8 cellular contexts compared by ENCODE assay signal in genomic region chr12:112013601-112014402, GRCh38. TPM values are rescaled to one million over a fixed set of nuclear protein-coding genes. Genes with fewer than 3 reads are reported as not detected.
DNase-seq lines count a peak whose midpoint lies in the region; ATAC-seq, FAIRE-seq and TF ChIP-seq lines count a peak whose summit lies in the region.

No MANE protein-coding gene starts in this region.

- POLR2A ChIA-PET in T-cell (lab: Charles Lee), result interaction anchor here (0.5 to 2.4 kb wide), 11 partner anchors 9 to 172 kb away, joined by 3 to 13 read pairs (median 4); partner anchors contain the start of genes MAPKAPK5 (in 1 of the 2) and TRAFD1 (in 1 of the 2)

- H3K4me1 Mint-ChIP-seq in HFFc6 (ENCODE audit: low read depth) (peaks cover 50% of the 10 kb centered on the region), T-cell (peaks cover 65 to 76% (median 71%) of the 10 kb centered on the region in 3 donors)

- H3K27ac Mint-ChIP-seq in HFFc6 (peak overlapping the region; percentile 77), T-cell (peak overlapping the region; percentile 94 to 99)

- DNase-seq in Daoy (ENCODE audit: low read depth), result peak; percentile 83
- peak; percentile 35 for DNase-seq in HFFc6
- peak; percentile 74 for DNase-seq in NCI-H1105 (lab: John Stamatoyannopoulos, UW)
- DNase-seq in T-cell, result peak; percentile 39 to 78 (median 65)
- peak; percentile 17 to 54 for DNase-seq in hippocampal formation (lab: John Stamatoyannopoulos, UW)
- DNase-seq in retinal pigment epithelial cell (ENCODE audit: low read depth), result peak; percentile 62
- DNase-seq in GM19239 (ENCODE audit: insufficient read length, low spot score), result no peak

- ATAC-seq in T-cell (replicated peaks in 1 of 4), result peak; percentile 41 to 52 (median 44)

- no peak for FAIRE-seq in GM19239 (lab: Jason Lieb, UNC)

- H3K27me3 Mint-ChIP-seq in HFFc6 (ENCODE audit: insufficient read depth) (peaks cover 3% of the 10 kb centered on the region), T-cell (no peaks in the 10 kb centered on the region)

- H3K36me3 Mint-ChIP-seq in HFFc6 (ENCODE audit: low read depth), result peaks cover 32% of the 10 kb centered on the region
- H3K36me3 Mint-ChIP-seq in T-cell, result peaks cover 35% of the 10 kb centered on the region

- H3K27ac ChIP-seq in angular gyrus (ENCODE audit: low read depth, low read length), result peak overlapping the region; percentile 91

- H3K4me3 Mint-ChIP-seq in HFFc6, result peak overlapping the region; percentile 94
- H3K4me3 Mint-ChIP-seq in T-cell, result peak overlapping the region; percentile 89 to 95 (median 94)

- TF ChIP-seq CTCF in HFFc6 (IDR thresholded peaks at IDR 0.05) (peak; percentile 51), retinal pigment epithelial cell (conservative IDR thresholded peaks at IDR 0.05; ENCODE audit: low read depth, low read length) (no peak)

- CTCF ChIA-PET in T-cell (lab: Charles Lee), result interaction anchor here (0.6 to 2.4 kb wide), 27 partner anchors 8 to 562 kb away, joined by 3 to 60 read pairs (median 4); no protein-coding TSS in a partner anchor

- H3K4me3 ChIP-seq in retinal pigment epithelial cell (ENCODE audit: low read length), result peak overlapping the region; percentile 85

- H3K9me3 Mint-ChIP-seq in HFFc6 (no peaks in the 10 kb centered on the region), T-cell (peaks cover 0 to 7% (median 4%) of the 10 kb centered on the region in 3 donors)

RNA-seq across cellular contexts. Expression of gene ERP29, which starts 0.6 kb away (rescaled TPM):
- 49.8 and 54.2 TPM in 2 replicates for total RNA-seq in Daoy (2014; rRNA removed; shearing (Covaris generic))
- 10 to 100 TPM; 84.2 to 94.7 (median 88.4) TPM for total RNA-seq in HFFc6 (2021; fragmentation: NEBNext Ultra II Directional; extraction: Animal tissue kit (Norgen Biotek cat#: 25700))
- 100 to 1,000 TPM; 114 to 175 (median 158) TPM for total RNA-seq in T-cell

RNA-seq across cellular contexts. Expression of gene TMEM116, which starts 0.8 kb away (rescaled TPM):
- 8.9 and 10.3 TPM in 2 replicates for total RNA-seq in Daoy (2014; rRNA removed; shearing (Covaris generic))
- total RNA-seq in HFFc6 (2021; fragmentation: NEBNext Ultra II Directional; extraction: Animal tissue kit (Norgen Biotek cat#: 25700)), result 1 to 10 TPM; 3.9 to 5.5 (median 4.8) TPM
- total RNA-seq in T-cell, result 10 to 100 TPM; 16.0 to 27.2 (median 25.8) TPM
